ENCODE assay signal across 8 cellular contexts in genomic region chr19:2477141-2477710, GRCh38. TPM values are rescaled to one million over a fixed set of nuclear protein-coding genes. Genes with fewer than 3 reads are reported as not detected.
A peak's percentile ranks its signal among the peaks of the same experiment; 100 is the strongest.
DNase-seq lines count a peak whose midpoint lies in the region; ATAC-seq and TF ChIP-seq lines count a peak whose summit lies in the region.

No MANE protein-coding gene starts in this region.

- no peaks in the 10 kb centered on the region for H3K27me3 ChIP-seq in esophagus (ENCODE audit: control insufficient read depth in 1 of 2, insufficient read depth in 2 of 2, low read length in 2 of 2)

- H3K4me1 ChIP-seq in esophagus (ENCODE audit: control insufficient read depth in 2 of 2, insufficient read depth in 2 of 2, low read length in 1 of 2): peaks cover 0 to 5% of the 10 kb centered on the region in 2 donors

- DNase-seq in HCEC 1CT (peak; percentile 38), natural killer cell (no peak)
- no peak for DNase-seq in activated CD4-positive, alpha-beta T cell treated with anti-CD3 and anti-CD28 coated beads, Interleukin-2, amount 10 ng/mL, durations not matched to agents 7 days and 5 days

- H3K4me3 ChIP-seq in esophagus (ENCODE audit: low read depth in 1 of 2, low read length in 2 of 2): peak overlapping the region; percentile 90 to 91

- H3K4me1 Mint-ChIP-seq in activated CD4-positive, alpha-beta T cell treated with anti-CD3 and anti-CD28 coated beads, Interleukin-2, amount 10 ng/mL, durations not matched to agents 7 days and 5 days: peaks cover 17% of the 10 kb centered on the region
- H3K4me1 Mint-ChIP-seq in natural killer cell: peaks cover 27 to 52% of the 10 kb centered on the region in 2 donors

- peak overlapping the region; percentile 88 for H3K27ac Mint-ChIP-seq in activated CD4-positive, alpha-beta T cell treated with anti-CD3 and anti-CD28 coated beads, Interleukin-2, amount 10 ng/mL, durations not matched to agents 7 days and 5 days
- H3K27ac Mint-ChIP-seq in natural killer cell: peak overlapping the region; percentile 96 to 98

- ATAC-seq in natural killer cell (peak in 1 of 3 donors; percentile 0), HG03354 (IDR thresholded peaks at IDR 0.05; ENCODE audit: poor library complexity, severe bottlenecking, unreplicated experiment) (no peak), HG02623 (IDR thresholded peaks at IDR 0.05; ENCODE audit: unreplicated experiment) (no peak), GM18870 (IDR thresholded peaks at IDR 0.05; ENCODE audit: unreplicated experiment) (no peak), HG03460 (IDR thresholded peaks at IDR 0.05; ENCODE audit: unreplicated experiment) (no peak)

- H3K4me3 Mint-ChIP-seq in activated CD4-positive, alpha-beta T cell treated with anti-CD3 and anti-CD28 coated beads, Interleukin-2, amount 10 ng/mL, durations not matched to agents 7 days and 5 days: peak overlapping the region; percentile 99
- H3K4me3 Mint-ChIP-seq in natural killer cell: peak overlapping the region; percentile 97

- H3K9me3 Mint-ChIP-seq in activated CD4-positive, alpha-beta T cell treated with anti-CD3 and anti-CD28 coated beads, Interleukin-2, amount 10 ng/mL, durations not matched to agents 7 days and 5 days: peaks cover 4% of the 10 kb centered on the region
- H3K9me3 Mint-ChIP-seq in natural killer cell: no peaks in the 10 kb centered on the region

- peak overlapping the region; percentile 94 to 97 for H3K27ac ChIP-seq in esophagus (ENCODE audit: low read depth in 2 of 2, low read length in 1 of 2)

- H3K9me3 ChIP-seq in esophagus (ENCODE audit: control insufficient read depth in 2 of 2, insufficient read depth in 1 of 2, low read depth in 1 of 2, low read length in 1 of 2): peaks cover 0 to 4% of the 10 kb centered on the region in 2 donors

- CTCF ChIA-PET in activated CD4-positive, alpha-beta T cell treated with anti-CD3 and anti-CD28 coated beads, Interleukin-2, amount 10 ng/mL, durations not matched to agents 7 days and 5 days (lab: Charles Lee): interaction anchor here (0.6 to 3.5 kb wide), 18 partner anchors 13 to 406 kb away, joined by 3 to 30 read pairs (median 5); partner anchors contain the start of genes LMNB2 and TIMM13

- POLR2A ChIA-PET in activated CD4-positive, alpha-beta T cell treated with anti-CD3 and anti-CD28 coated beads, Interleukin-2, amount 10 ng/mL, durations not matched to agents 7 days and 5 days (lab: Charles Lee): interaction anchor here (0.7 to 2.3 kb wide), 10 partner anchors 21 to 159 kb away, joined by 3 to 27 read pairs (median 7); partner anchors contain the start of gene LMNB2

- intact Hi-C loops in natural killer cell (cut with micrococcal nuclease): loop anchor here (5.0 kb wide), 1 partner anchor 75 kb away; no protein-coding TSS in a partner anchor

- H3K36me3 ChIP-seq in esophagus (ENCODE audit: control insufficient read depth in 2 of 2, insufficient read depth in 2 of 2, low read length in 1 of 2): no peaks in the 10 kb centered on the region

- H3K36me3 Mint-ChIP-seq in activated CD4-positive, alpha-beta T cell treated with anti-CD3 and anti-CD28 coated beads, Interleukin-2, amount 10 ng/mL, durations not matched to agents 7 days and 5 days (ENCODE audit: low read depth): peaks cover 25% of the 10 kb centered on the region
- H3K36me3 Mint-ChIP-seq in natural killer cell: no peaks in the 10 kb centered on the region

- TF ChIP-seq CTCF in natural killer cell (IDR thresholded peaks at IDR 0.05): no peak

- WGBS in esophagus, 2 donors: 6 to 10% methylated on average over 27 of the region's 27 CpGs

- H3K27me3 Mint-ChIP-seq in activated CD4-positive, alpha-beta T cell treated with anti-CD3 and anti-CD28 coated beads, Interleukin-2, amount 10 ng/mL, durations not matched to agents 7 days and 5 days: no peaks in the 10 kb centered on the region
- no peaks in the 10 kb centered on the region for H3K27me3 Mint-ChIP-seq in natural killer cell (ENCODE audit: low read depth in 2 of 2)

RNA-seq across cellular contexts. Expression of gene GADD45B, which starts 1.3 kb away (rescaled TPM):
- total RNA-seq in activated CD4-positive, alpha-beta T cell treated with anti-CD3 and anti-CD28 coated beads, Interleukin-2, amount 10 ng/mL, durations not matched to agents 7 days and 5 days: 10 to 100 TPM; 31.2 to 39.2 TPM
- 10 to 100 TPM; 37.6 to 62.6 TPM for polyA plus RNA-seq in esophagus
- total RNA-seq in natural killer cell: 100 to 1,000 TPM; 198 to 247 (median 212) TPM

RNA-seq across cellular contexts. Expression of gene LMNB2, which starts 20.5 kb away (rescaled TPM):
- total RNA-seq in activated CD4-positive, alpha-beta T cell treated with anti-CD3 and anti-CD28 coated beads, Interleukin-2, amount 10 ng/mL, durations not matched to agents 7 days and 5 days: 100 to 1,000 TPM; 101 to 113 TPM
- 10 to 100 TPM; 23.2 to 32.3 TPM for polyA plus RNA-seq in esophagus
- total RNA-seq in natural killer cell: 10 to 100 TPM; 12.0 to 23.7 (median 19.3) TPM

RNA-seq across cellular contexts. Expression of gene TIMM13, which starts 49.8 kb away (rescaled TPM):
- 10 to 100 TPM; 49.0 to 66.4 TPM for total RNA-seq in activated CD4-positive, alpha-beta T cell treated with anti-CD3 and anti-CD28 coated beads, Interleukin-2, amount 10 ng/mL, durations not matched to agents 7 days and 5 days
- polyA plus RNA-seq in esophagus: 10 to 100 TPM; 52.0 to 86.8 TPM
- total RNA-seq in natural killer cell: 10 to 100 TPM; 24.7 to 30.4 (median 25.1) TPM

Comparison
In these comparisons a context has a peak if more than half of its experiments do, and no peak if none do; other contexts are left out.
1. RNA of gene GADD45B, which starts 1.3 kb away (total RNA-seq): 198 to 247 TPM in natural killer cell; 31.2 to 39.2 TPM in activated CD4-positive, alpha-beta T cell treated with anti-CD3 and anti-CD28 coated beads, Interleukin-2, amount 10 ng/mL, durations not matched to agents 7 days and 5 days; every median in the first group is over 4 times any median in the second.
2. RNA of gene LMNB2, which starts 20.5 kb away (total RNA-seq): 101 to 113 TPM in activated CD4-positive, alpha-beta T cell treated with anti-CD3 and anti-CD28 coated beads, Interleukin-2, amount 10 ng/mL, durations not matched to agents 7 days and 5 days; 12.0 to 23.7 TPM in natural killer cell; every median in the first group is over 4 times any median in the second.